Comparison of ENCODE assay signal across 16 cellular contexts in the genomic region with DNA sequence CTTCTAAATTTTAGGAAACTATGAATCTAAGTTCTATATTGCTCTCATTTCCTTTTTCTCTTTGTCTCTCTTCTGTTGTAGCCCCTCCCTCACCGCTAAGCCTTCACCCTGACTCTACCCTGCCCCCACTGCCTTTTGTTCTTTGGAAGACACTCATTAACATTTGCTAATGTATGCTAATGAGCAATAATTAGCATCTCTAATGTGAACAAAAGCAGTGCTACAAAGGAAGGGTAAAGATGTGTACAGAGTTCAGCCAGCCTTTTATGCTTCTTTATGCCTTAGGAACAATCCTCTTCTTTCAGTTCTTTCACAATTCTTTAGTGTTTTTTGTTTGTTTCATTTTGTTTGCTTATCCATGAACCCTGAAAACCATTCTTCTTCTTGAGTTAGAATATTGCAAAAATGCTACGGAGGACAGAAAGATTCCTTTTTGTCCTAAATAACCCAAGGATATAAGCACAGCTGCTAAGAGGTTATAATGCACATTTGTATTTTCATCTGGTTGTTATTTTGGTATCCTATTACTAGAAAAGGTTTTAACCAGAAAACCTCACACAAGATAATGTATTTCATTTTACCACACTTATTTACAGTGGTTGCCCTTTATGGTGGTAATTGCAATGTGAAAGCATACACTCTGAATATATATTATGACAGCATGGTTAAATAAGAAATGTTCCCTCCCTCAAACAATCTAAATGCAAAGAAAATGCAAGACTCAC.
DNase-seq lines count a peak whose midpoint lies in the region; ATAC-seq lines count a peak whose summit lies in the region.
"Had no signal": no experiment of that assay in that cellular context is flagged by ENCODE, and none has a peak within 500 bp of the region (broad histone marks: within the 10 kb centered on the region; RNA-seq: fewer than 3 reads in every experiment).

No MANE protein-coding gene starts in this region.

- DNase-seq in NCI-H774 (lab: John Stamatoyannopoulos, UW) (peak; percentile 63), hippocampal formation (lab: John Stamatoyannopoulos, UW) (peak; percentile 10 to 35), putamen (ENCODE audit: low spot score) (peak; percentile 61), NCI-H2196 treated with DMSO at 0.1 percent for 48 hours (lab: John Stamatoyannopoulos, UW; ENCODE audit: unreplicated experiment) (no peak), mesenteric fat pad (ENCODE audit: low spot score) (no peak)
- DNase-seq: activated CD4-positive, alpha-beta T cell treated with anti-CD3 and anti-CD28 coated beads for 4 hours; effector memory CD8-positive, alpha-beta T cell; GOT3; MG63; NCI-H226; SK-N-SH had no signal

- peak overlapping the region; percentile 65 for H3K9ac ChIP-seq in HUES6 (ENCODE audit: low read length)
- H3K9ac ChIP-seq: SK-N-SH had no signal

- H3K27ac ChIP-seq in HUES6 (ENCODE audit: low read depth, low read length), result peak overlapping the region; percentile 97
- H3K27ac ChIP-seq: cardiac muscle cell, right atrium auricular region had no signal

- no peaks in the 10 kb centered on the region for H3K27me3 ChIP-seq in HUES6 (ENCODE audit: control insufficient read depth, insufficient read depth, low read length)
- H3K27me3 ChIP-seq: cardiac muscle cell, MG63, right atrium auricular region had no signal

- ATAC-seq in HG02623 (IDR thresholded peaks at IDR 0.05; ENCODE audit: unreplicated experiment), result no peak
- ATAC-seq: effector memory CD8-positive, alpha-beta T cell; HepG2 had no signal

- no peaks in the 10 kb centered on the region for H3K36me3 ChIP-seq in HUES6 (ENCODE audit: control insufficient read depth, insufficient read depth, low read length)
- H3K36me3 ChIP-seq: cardiac muscle cell, MG63, right atrium auricular region had no signal

- peak overlapping the region; percentile 34 for H3K4me3 ChIP-seq in HUES6 (ENCODE audit: low read depth, low read length)
- H3K4me3 ChIP-seq: cardiac muscle cell, MG63, right atrium auricular region had no signal

- H3K9me3 ChIP-seq in HUES6 (ENCODE audit: control insufficient read depth, insufficient read depth, low read depth, low read length), result no peaks in the 10 kb centered on the region
- H3K9me3 ChIP-seq: MG63, right atrium auricular region, SK-N-SH had no signal

- peaks cover 35% of the 10 kb centered on the region for H3K4me1 ChIP-seq in HUES6 (ENCODE audit: control insufficient read depth, insufficient read depth, low read length)
- H3K4me1 ChIP-seq: right atrium auricular region had no signal

Comparison
In these comparisons a context has a peak if more than half of its experiments do, and no peak if none do; other contexts are left out.
1. DNase-seq: peak in NCI-H774 (single experiment), hippocampal formation (2 of 2) and putamen (single experiment); none in NCI-H2196 treated with DMSO at 0.1 percent for 48 hours (single experiment) and mesenteric fat pad (single experiment).